ENCODE assay signal across 1 cellular context in genomic region chr15:72902245-72902928, GRCh38.
TF ChIP-seq lines count a peak whose summit lies in the region.

No MANE protein-coding gene starts in this region.

TF ChIP-seq in GM23338, 12 proteins besides CTCF, POLR2A, EP300 and RAD21 (continued from another document):
- no peak for TF ChIP-seq STAT1 (IDR thresholded peaks at IDR 0.05; ENCODE audit: unreplicated experiment)
- TF ChIP-seq EZH2 (IDR thresholded peaks at IDR 0.05; ENCODE audit: low read depth, unreplicated experiment), result no peak
- no peak for TF ChIP-seq REST (IDR thresholded peaks at IDR 0.05; ENCODE audit: unreplicated experiment)
- TF ChIP-seq POLR2AphosphoS5 (IDR thresholded peaks at IDR 0.05; ENCODE audit: low read depth), result no peak
- TF ChIP-seq CREB1 (CRISPR knock-in tag; IDR thresholded peaks at IDR 0.05; ENCODE audit: low read depth), result no peak
- TF ChIP-seq JUNB (IDR thresholded peaks at IDR 0.05; ENCODE audit: unreplicated experiment), result no peak
- TF ChIP-seq ETS1 (IDR thresholded peaks at IDR 0.05), result no peak
- no peak for TF ChIP-seq EZH2phosphoT487 (IDR thresholded peaks at IDR 0.05; ENCODE audit: unreplicated experiment)
- no peak for TF ChIP-seq ZNF114 (CRISPR knock-in tag; IDR thresholded peaks at IDR 0.05)
